In the genomic region with DNA sequence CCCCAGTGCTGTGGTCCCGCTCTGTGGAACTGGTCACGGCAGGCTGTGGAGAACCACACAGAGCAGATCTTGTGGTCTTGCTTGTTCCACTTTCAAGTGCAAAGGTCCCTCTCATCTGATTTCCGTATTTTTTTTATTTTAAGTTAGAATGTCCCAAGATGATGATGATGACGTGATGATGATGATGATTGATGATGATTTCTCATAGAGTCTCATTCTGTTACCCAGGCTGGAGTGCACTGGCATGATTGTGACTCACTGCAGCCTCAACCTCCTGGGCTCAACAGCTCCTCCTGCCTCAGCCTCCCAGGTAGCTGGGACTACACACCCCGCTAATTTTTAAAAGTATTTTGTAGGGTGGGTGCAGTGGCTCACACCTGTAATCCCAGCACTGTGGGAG, we compare ENCODE assay signal across 1 cellular context.
TF ChIP-seq lines count a peak whose summit lies in the region.

No MANE protein-coding gene starts in this region.

TF ChIP-seq in IMR-90, 13 proteins besides CTCF, POLR2A, EP300 and RAD21:
- no peak for TF ChIP-seq NFE2L2 (IDR thresholded peaks at IDR 0.05; ENCODE audit: low read depth, low read length)
- TF ChIP-seq, protein P1, sequence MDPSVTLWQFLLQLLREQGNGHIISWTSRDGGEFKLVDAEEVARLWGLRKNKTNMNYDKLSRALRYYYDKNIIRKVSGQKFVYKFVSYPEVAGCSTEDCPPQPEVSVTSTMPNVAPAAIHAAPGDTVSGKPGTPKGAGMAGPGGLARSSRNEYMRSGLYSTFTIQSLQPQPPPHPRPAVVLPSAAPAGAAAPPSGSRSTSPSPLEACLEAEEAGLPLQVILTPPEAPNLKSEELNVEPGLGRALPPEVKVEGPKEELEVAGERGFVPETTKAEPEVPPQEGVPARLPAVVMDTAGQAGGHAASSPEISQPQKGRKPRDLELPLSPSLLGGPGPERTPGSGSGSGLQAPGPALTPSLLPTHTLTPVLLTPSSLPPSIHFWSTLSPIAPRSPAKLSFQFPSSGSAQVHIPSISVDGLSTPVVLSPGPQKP (IDR thresholded peaks at IDR 0.05; ENCODE audit: borderline replicate concordance, low read depth, low read length) = no peak
- TF ChIP-seq CEBPB (IDR thresholded peaks at IDR 0.05; ENCODE audit: low read depth, low read length) = no peak
- TF ChIP-seq CHD1 (IDR thresholded peaks at IDR 0.05; ENCODE audit: low read depth, low read length) = no peak
- TF ChIP-seq RCOR1 (IDR thresholded peaks at IDR 0.05; ENCODE audit: insufficient replicate concordance, low read length) = no peak
- no peak for TF ChIP-seq MAZ (IDR thresholded peaks at IDR 0.05; ENCODE audit: borderline replicate concordance, low read depth, low read length)
- TF ChIP-seq RFX5 (IDR thresholded peaks at IDR 0.05; ENCODE audit: low read depth, low read length) = no peak
- TF ChIP-seq, protein P2, sequence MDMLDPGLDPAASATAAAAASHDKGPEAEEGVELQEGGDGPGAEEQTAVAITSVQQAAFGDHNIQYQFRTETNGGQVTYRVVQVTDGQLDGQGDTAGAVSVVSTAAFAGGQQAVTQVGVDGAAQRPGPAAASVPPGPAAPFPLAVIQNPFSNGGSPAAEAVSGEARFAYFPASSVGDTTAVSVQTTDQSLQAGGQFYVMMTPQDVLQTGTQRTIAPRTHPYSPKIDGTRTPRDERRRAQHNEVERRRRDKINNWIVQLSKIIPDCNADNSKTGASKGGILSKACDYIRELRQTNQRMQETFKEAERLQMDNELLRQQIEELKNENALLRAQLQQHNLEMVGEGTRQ (IDR thresholded peaks at IDR 0.05; ENCODE audit: low read depth, low read length) = no peak
- TF ChIP-seq FOS (IDR thresholded peaks at IDR 0.05; ENCODE audit: low read depth, low read length) = no peak
- no peak for TF ChIP-seq MAFK (IDR thresholded peaks at IDR 0.05; ENCODE audit: low read depth, low read length)
